10 cellular contexts compared by ENCODE assay signal in the genomic region with DNA sequence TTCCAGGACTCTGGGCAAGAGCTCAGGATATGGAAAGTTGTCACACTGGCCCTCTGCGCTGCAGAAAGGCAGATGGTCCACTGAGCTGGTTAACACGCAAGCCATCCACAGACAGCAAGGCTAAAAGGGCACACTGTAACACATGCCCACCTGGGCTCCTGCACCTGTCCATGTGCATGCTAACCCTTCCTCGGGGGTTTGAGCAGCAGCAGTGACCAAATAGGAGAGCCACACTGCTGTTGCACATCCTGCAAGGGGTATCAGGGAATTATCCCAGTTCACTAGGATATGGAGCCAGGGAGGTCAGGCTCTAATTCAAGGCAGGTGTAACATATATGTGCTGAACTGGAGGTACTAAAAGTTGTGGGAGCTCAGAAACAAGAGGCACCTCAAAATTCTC.
"Had no signal": no experiment of that assay in that cellular context is flagged by ENCODE, and none has a peak within 500 bp of the region (broad histone marks: within the 10 kb centered on the region; RNA-seq: fewer than 3 reads in every experiment).

No MANE protein-coding gene starts in this region.

- H2AFZ ChIP-seq: GM23248, GM23338 had no signal

- FAIRE-seq: H54 had no signal

- ATAC-seq: GM23338, HCT116 had no signal

- H3K4me2 ChIP-seq: GM23338 had no signal

- H3K4me3 ChIP-seq: GM23248, GM23338, HAP-1 had no signal

- H3K36me3 ChIP-seq: HAP-1 had no signal

- H3K27ac ChIP-seq: GM23248 had no signal

- H3K9me3 ChIP-seq: HAP-1 had no signal

- H3K9ac ChIP-seq: GM23248 had no signal

- H3K4me3 Mint-ChIP-seq: GM23338, H9, HFFc6 had no signal

- H3K9me3 Mint-ChIP-seq: HFFc6 had no signal

- DNase-seq: GM23248, GOT3, H7, H9, HCEC 1CT, HFFc6 had no signal

- H3K27ac Mint-ChIP-seq: GM23338, HFFc6 had no signal

- H3K4me1 ChIP-seq: HAP-1 had no signal
